In the genomic region with DNA sequence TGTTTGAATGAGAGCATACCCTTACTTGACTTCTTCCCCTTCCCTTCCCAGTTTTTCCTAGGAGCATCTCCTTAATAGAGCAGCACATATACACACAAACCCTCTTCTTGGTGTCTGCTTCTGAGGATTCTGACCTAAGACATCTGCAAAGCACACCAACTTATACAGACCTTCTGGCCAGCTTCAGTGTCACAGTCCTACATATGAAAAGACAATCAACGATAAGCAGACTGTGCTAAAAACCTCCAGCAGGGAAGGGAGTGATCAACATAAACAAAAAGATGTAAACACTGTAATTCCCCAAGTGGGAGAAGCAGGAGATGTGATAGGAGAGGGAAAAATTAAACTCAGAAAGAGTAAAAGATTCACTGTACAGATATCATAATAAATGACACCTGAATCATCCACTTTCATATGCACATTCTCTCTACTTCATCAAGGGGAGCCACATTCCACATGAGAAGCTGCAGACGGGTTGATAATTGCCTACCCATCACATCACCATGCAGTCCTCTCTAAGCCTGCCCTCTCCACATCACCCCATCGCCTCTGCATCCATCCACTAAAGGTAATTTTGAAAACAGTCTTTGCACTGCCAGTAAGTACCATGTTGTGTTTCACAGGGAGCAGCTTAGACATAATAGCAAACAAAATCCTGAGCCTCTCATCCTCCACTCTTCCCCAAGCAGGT, we compare ENCODE assay signal across 13 cellular contexts.
"Had no signal": no experiment of that assay in that cellular context is flagged by ENCODE, and none has a peak within 500 bp of the region (broad histone marks: within the 10 kb centered on the region; RNA-seq: fewer than 3 reads in every experiment).

No MANE protein-coding gene starts in this region.

- DNase-seq: activated CD4-positive, alpha-beta T cell treated with anti-CD3 and anti-CD28 coated beads, Interleukin-2, amount 50 U/mL, for 4 hours; activated CD4-positive, CD25-positive, alpha-beta regulatory T cell treated with anti-CD3 and anti-CD28 coated beads, Interleukin-2, amount 50 U/mL, for 72 hours; activated naive CD4-positive, alpha-beta T cell treated with anti-CD3 and anti-CD28 coated beads for 36 hours; islet precursor cell; left lung; mucosa of descending colon; naive thymus-derived CD4-positive, alpha-beta T cell; stimulated activated CD4-positive, alpha-beta T cell treated with anti-CD3 and anti-CD28 coated beads, Interleukin-12 subunit alpha, Interleukin-12 subunit beta, amount 100 ng/mL, for 4 hours; stimulated activated CD4-positive, alpha-beta T cell treated with anti-CD3 and anti-CD28 coated beads, Interleukin-2, amount 100 ng/mL, for 24 hours; T-helper 9 cell had no signal

- H3K27ac ChIP-seq: hepatocyte, left lung, neutrophil had no signal

- H3K36me3 ChIP-seq: left lung, neutrophil had no signal

- H3K79me2 ChIP-seq: hepatocyte had no signal

- FAIRE-seq: astrocyte had no signal

- H2AFZ ChIP-seq: hepatocyte had no signal

- H3K4me3 ChIP-seq: hepatocyte, left lung, mucosa of descending colon had no signal

- H3K9me3 ChIP-seq: left lung, mucosa of descending colon, neutrophil had no signal

- H3K4me1 ChIP-seq: left lung had no signal

- H3K4me2 ChIP-seq: hepatocyte had no signal

- H3K27me3 ChIP-seq: hepatocyte, left lung had no signal
